ENCODE assay signal across 1 cellular context in the genomic region with DNA sequence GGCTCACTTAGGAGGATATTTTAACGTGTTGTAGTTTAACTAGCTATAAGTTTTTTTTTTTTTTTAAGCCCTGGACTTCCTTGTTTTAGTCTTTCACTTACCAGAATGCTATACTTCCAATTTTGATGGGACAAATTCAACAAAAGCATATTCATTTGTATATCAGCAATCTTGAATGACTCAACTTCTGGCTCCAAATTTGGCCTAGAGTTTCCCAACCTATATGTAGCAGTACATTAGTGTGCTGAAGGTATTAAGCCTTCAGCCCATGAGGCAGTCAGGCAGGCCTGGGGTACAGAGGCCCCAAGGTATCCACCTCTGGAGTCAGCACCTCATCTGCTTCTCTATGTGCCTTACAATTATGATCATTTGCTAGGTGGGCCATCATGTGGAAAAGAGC.
TF ChIP-seq lines count a peak whose summit lies in the region.

No MANE protein-coding gene starts in this region.

TF ChIP-seq in IMR-90, 13 proteins besides CTCF, POLR2A, EP300 and RAD21:
- no peak for TF ChIP-seq CHD1 (IDR thresholded peaks at IDR 0.05; ENCODE audit: low read depth, low read length)
- TF ChIP-seq BHLHE40 (IDR thresholded peaks at IDR 0.05; ENCODE audit: low read depth, low read length): no peak
- TF ChIP-seq MXI1 (IDR thresholded peaks at IDR 0.05; ENCODE audit: borderline replicate concordance, low read depth, low read length): no peak
- no peak for TF ChIP-seq MAFK (IDR thresholded peaks at IDR 0.05; ENCODE audit: low read depth, low read length)
- peak; percentile 55; the same call in 1 of the 2 replicates for TF ChIP-seq CEBPB (IDR thresholded peaks at IDR 0.05; ENCODE audit: low read depth, low read length)
- no peak for TF ChIP-seq FOS (IDR thresholded peaks at IDR 0.05; ENCODE audit: low read depth, low read length)
- TF ChIP-seq SMC3 (IDR thresholded peaks at IDR 0.05; ENCODE audit: low read depth, low read length): no peak
- no peak for TF ChIP-seq NFE2L2 (IDR thresholded peaks at IDR 0.05; ENCODE audit: low read depth, low read length)
